Comparison of ENCODE assay signal across 3 cellular contexts in the genomic region with DNA sequence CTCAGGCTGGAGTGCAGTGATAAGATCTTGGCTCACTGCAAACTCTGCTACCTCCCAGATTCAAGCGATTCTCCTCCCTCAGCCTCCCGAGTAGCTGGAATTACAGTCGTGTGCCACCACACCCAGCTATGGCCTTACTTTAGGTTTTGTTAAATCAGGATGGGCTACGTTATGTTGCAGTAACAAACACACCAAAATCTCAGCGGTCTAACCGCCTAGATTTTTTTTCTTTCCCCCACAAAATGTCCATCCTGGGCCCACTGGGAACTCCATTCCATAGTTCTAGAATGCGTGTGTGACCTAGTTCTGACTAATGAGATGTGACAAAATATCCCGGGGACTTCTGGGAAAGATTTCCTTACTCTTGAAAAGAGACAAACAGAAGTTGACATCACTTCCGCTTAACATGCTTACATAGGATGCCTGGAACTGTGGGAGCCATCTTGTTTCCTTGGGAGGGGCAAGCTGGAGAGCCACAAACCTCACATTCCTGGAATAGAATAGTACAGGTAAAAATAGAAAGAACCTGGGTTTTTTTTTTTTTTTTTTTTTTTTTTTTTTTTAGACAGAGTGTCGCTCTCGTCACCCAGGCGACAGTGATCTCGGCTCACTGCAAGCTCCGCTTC.
TF ChIP-seq lines count a peak whose summit lies in the region.

No MANE protein-coding gene starts in this region.

TF ChIP-seq in GM23338, 12 proteins besides CTCF, POLR2A, EP300 and RAD21 (continues in another document):
- TF ChIP-seq ZNF114 (CRISPR knock-in tag; IDR thresholded peaks at IDR 0.05) (no peak), CREB1 (CRISPR knock-in tag; IDR thresholded peaks at IDR 0.05; ENCODE audit: low read depth) (no peak), STAT1 (IDR thresholded peaks at IDR 0.05; ENCODE audit: unreplicated experiment) (no peak), EZH2 (IDR thresholded peaks at IDR 0.05; ENCODE audit: low read depth, unreplicated experiment) (no peak), EZH2phosphoT487 (IDR thresholded peaks at IDR 0.05; ENCODE audit: unreplicated experiment) (no peak), ZNF331 (CRISPR knock-in tag; IDR thresholded peaks at IDR 0.05; ENCODE audit: low read depth) (no peak)
- TF ChIP-seq, protein P1, sequence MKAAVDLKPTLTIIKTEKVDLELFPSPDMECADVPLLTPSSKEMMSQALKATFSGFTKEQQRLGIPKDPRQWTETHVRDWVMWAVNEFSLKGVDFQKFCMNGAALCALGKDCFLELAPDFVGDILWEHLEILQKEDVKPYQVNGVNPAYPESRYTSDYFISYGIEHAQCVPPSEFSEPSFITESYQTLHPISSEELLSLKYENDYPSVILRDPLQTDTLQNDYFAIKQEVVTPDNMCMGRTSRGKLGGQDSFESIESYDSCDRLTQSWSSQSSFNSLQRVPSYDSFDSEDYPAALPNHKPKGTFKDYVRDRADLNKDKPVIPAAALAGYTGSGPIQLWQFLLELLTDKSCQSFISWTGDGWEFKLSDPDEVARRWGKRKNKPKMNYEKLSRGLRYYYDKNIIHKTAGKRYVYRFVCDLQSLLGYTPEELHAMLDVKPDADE (IDR thresholded peaks at IDR 0.05): no peak

TF ChIP-seq in HEK293, 187 proteins besides CTCF, POLR2A, EP300 and RAD21:
- TF ChIP-seq, protein P2, sequence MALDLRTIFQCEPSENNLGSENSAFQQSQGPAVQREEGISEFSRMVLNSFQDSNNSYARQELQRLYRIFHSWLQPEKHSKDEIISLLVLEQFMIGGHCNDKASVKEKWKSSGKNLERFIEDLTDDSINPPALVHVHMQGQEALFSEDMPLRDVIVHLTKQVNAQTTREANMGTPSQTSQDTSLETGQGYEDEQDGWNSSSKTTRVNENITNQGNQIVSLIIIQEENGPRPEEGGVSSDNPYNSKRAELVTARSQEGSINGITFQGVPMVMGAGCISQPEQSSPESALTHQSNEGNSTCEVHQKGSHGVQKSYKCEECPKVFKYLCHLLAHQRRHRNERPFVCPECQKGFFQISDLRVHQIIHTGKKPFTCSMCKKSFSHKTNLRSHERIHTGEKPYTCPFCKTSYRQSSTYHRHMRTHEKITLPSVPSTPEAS (tag by site-specific recombination; IDR thresholded peaks at IDR 0.05): no peak
- TF ChIP-seq, protein P3, sequence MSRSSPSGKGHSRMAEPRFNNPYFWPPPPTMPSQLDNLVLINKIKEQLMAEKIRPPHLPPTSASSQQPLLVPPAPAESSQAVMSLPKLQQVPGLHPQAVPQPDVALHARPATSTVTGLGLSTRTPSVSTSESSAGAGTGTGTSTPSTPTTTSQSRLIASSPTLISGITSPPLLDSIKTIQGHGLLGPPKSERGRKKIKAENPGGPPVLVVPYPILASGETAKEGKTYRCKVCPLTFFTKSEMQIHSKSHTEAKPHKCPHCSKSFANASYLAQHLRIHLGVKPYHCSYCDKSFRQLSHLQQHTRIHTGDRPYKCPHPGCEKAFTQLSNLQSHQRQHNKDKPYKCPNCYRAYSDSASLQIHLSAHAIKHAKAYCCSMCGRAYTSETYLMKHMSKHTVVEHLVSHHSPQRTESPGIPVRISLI (tag by site-specific recombination; IDR thresholded peaks at IDR 0.05): 0 out of 2 replicates have a peak, but pooled peaks have one; percentile 21

TF ChIP-seq in K562, 482 proteins besides CTCF, POLR2A, EP300 and RAD21:
- TF ChIP-seq, protein P4, sequence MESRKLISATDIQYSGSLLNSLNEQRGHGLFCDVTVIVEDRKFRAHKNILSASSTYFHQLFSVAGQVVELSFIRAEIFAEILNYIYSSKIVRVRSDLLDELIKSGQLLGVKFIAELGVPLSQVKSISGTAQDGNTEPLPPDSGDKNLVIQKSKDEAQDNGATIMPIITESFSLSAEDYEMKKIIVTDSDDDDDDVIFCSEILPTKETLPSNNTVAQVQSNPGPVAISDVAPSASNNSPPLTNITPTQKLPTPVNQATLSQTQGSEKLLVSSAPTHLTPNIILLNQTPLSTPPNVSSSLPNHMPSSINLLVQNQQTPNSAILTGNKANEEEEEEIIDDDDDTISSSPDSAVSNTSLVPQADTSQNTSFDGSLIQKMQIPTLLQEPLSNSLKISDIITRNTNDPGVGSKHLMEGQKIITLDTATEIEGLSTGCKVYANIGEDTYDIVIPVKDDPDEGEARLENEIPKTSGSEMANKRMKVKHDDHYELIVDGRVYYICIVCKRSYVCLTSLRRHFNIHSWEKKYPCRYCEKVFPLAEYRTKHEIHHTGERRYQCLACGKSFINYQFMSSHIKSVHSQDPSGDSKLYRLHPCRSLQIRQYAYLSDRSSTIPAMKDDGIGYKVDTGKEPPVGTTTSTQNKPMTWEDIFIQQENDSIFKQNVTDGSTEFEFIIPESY (CRISPR knock-in tag; IDR thresholded peaks at IDR 0.05): peak; percentile 70
- TF ChIP-seq ZNF12 (CRISPR knock-in tag; IDR thresholded peaks at IDR 0.05) (peak; percentile 61), JUND (IDR thresholded peaks at IDR 0.05; ENCODE audit: borderline replicate concordance, low read depth, low read length) (peak; percentile 2; the same call in 1 of the 2 replicates), JUND (tag; IDR thresholded peaks at IDR 0.05; ENCODE audit: borderline replicate concordance, low read depth, low read length) (no peak), CREM (IDR thresholded peaks at IDR 0.05; ENCODE audit: low read depth) (peak; percentile 64), YY1 (IDR thresholded peaks at IDR 0.05; ENCODE audit: borderline replicate concordance in 1 of 3, control insufficient read depth in 1 of 3, extremely low read depth in 1 of 3, insufficient read depth in 3 of 3, insufficient read length in 1 of 3, insufficient replicate concordance in 2 of 3, low read depth in 1 of 3, low read length in 2 of 3) (peak in 1 of 3 experiments; percentile 74), GABPA (tag; conservative IDR thresholded peaks at IDR 0.05; ENCODE audit: low read depth) (peak; percentile 44; the same call in 1 of the 2 replicates), BACH1 (tag; IDR thresholded peaks at IDR 0.05) (no peak), KAT7 (CRISPR knock-in tag; IDR thresholded peaks at IDR 0.05; ENCODE audit: borderline replicate concordance) (no peak)
- TF ChIP-seq, protein P5, sequence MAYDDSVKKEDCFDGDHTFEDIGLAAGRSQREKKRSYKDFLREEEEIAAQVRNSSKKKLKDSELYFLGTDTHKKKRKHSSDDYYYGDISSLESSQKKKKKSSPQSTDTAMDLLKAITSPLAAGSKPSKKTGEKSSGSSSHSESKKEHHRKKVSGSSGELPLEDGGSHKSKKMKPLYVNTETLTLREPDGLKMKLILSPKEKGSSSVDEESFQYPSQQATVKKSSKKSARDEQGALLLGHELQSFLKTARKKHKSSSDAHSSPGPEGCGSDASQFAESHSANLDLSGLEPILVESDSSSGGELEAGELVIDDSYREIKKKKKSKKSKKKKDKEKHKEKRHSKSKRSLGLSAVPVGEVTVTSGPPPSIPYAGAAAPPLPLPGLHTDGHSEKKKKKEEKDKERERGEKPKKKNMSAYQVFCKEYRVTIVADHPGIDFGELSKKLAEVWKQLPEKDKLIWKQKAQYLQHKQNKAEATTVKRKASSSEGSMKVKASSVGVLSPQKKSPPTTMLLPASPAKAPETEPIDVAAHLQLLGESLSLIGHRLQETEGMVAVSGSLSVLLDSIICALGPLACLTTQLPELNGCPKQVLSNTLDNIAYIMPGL (CRISPR knock-in tag; IDR thresholded peaks at IDR 0.05): no peak
- TF ChIP-seq, protein P6, sequence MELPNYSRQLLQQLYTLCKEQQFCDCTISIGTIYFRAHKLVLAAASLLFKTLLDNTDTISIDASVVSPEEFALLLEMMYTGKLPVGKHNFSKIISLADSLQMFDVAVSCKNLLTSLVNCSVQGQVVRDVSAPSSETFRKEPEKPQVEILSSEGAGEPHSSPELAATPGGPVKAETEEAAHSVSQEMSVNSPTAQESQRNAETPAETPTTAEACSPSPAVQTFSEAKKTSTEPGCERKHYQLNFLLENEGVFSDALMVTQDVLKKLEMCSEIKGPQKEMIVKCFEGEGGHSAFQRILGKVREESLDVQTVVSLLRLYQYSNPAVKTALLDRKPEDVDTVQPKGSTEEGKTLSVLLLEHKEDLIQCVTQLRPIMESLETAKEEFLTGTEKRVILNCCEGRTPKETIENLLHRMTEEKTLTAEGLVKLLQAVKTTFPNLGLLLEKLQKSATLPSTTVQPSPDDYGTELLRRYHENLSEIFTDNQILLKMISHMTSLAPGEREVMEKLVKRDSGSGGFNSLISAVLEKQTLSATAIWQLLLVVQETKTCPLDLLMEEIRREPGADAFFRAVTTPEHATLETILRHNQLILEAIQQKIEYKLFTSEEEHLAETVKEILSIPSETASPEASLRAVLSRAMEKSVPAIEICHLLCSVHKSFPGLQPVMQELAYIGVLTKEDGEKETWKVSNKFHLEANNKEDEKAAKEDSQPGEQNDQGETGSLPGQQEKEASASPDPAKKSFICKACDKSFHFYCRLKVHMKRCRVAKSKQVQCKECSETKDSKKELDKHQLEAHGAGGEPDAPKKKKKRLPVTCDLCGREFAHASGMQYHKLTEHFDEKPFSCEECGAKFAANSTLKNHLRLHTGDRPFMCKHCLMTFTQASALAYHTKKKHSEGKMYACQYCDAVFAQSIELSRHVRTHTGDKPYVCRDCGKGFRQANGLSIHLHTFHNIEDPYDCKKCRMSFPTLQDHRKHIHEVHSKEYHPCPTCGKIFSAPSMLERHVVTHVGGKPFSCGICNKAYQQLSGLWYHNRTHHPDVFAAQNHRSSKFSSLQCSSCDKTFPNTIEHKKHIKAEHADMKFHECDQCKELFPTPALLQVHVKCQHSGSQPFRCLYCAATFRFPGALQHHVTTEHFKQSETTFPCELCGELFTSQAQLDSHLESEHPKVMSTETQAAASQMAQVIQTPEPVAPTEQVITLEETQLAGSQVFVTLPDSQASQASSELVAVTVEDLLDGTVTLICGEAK (IDR thresholded peaks at IDR 0.05): peak; percentile 39; the same call in 1 of the 2 replicates
- TF ChIP-seq, protein P6 (CRISPR knock-in tag; IDR thresholded peaks at IDR 0.05): no peak
